In the genomic region with DNA sequence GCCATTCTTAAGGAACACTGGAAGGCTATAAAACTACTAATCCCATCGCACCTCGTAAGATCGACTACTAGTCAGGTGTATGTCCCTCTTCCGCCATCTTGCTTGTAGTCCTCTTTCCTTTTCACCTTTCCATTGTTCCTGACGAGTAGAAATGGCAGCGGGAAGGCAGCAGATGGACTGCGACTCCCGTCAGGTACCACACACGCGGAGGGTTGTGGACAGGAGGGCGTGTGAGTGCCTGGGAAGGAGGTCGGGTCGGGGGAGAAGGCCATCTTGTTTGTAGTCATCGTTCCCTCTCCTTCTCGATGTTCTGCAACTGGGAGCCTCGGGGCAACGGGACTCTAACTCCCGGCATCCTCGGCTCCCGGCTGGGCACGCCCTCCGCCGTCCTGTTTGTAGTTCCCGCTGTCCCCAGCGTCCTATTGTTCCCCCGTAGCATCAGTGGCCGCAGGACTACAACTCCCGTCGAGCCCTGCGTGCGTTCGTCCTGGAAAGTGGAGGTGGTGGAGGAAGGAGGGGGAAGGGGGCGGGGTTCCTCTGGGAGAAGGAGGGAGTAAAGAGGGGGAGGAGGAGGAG, we compare ENCODE assay signal across 2 cellular contexts.
A peak's percentile ranks its signal among the peaks of the same experiment; 100 is the strongest.
TF ChIP-seq lines count a peak whose summit lies in the region.

No MANE protein-coding gene starts in this region.

TF ChIP-seq in IMR-90, 13 proteins besides CTCF, POLR2A, EP300 and RAD21:
- TF ChIP-seq CEBPB (IDR thresholded peaks at IDR 0.05; ENCODE audit: low read depth, low read length) = 0 out of 2 replicates have a peak, but pooled peaks have one; percentile 8
- no peak for TF ChIP-seq ELK1 (IDR thresholded peaks at IDR 0.05; ENCODE audit: borderline replicate concordance, low read depth, low read length)
- peak; percentile 95 for TF ChIP-seq MAZ (IDR thresholded peaks at IDR 0.05; ENCODE audit: borderline replicate concordance, low read depth, low read length)

TF ChIP-seq in endothelial cell of umbilical vein, 7 proteins besides CTCF, POLR2A, EP300 and RAD21:
- no peak for TF ChIP-seq POLR2AphosphoS5 (IDR thresholded peaks at IDR 0.05; ENCODE audit: insufficient read depth, low read depth, low read length)
- TF ChIP-seq, protein P1, sequence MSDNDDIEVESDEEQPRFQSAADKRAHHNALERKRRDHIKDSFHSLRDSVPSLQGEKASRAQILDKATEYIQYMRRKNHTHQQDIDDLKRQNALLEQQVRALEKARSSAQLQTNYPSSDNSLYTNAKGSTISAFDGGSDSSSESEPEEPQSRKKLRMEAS (IDR thresholded peaks at IDR 0.05; ENCODE audit: insufficient read depth, insufficient read length) = peak; percentile 14
- TF ChIP-seq JUN (IDR thresholded peaks at IDR 0.05; ENCODE audit: borderline replicate concordance, insufficient read depth, insufficient read length, low read depth) = no peak
- TF ChIP-seq FOS (IDR thresholded peaks at IDR 0.05; ENCODE audit: borderline replicate concordance, insufficient read depth, low read length) = no peak
